ENCODE assay signal across 25 cellular contexts in genomic region chr6:99761701-99762100, GRCh38.
"Had no signal": no experiment of that assay in that cellular context is flagged by ENCODE, and none has a peak within 500 bp of the region (broad histone marks: within the 10 kb centered on the region; RNA-seq: fewer than 3 reads in every experiment).

No MANE protein-coding gene starts in this region.

- H3K36me3 ChIP-seq: cardiac muscle cell, colonic mucosa, esophagus squamous epithelium, neutrophil, upper lobe of right lung had no signal

- FAIRE-seq: endometrium, frontal cortex, small intestine had no signal

- H3K27me3 ChIP-seq: colonic mucosa, esophagus squamous epithelium, upper lobe of right lung had no signal

- DNase-seq: activated B cell treated with CpG ODN at 0.5 μM for 24 hours; activated CD4-positive, alpha-beta T cell treated with anti-CD3 and anti-CD28 coated beads for 36 hours; activated CD8-positive, alpha-beta memory T cell treated with anti-CD3 and anti-CD28 coated beads for 24 hours; activated effector memory CD4-positive, alpha-beta T cell treated with Interleukin-2 at 50 U/mL for 16 hours; activated naive CD4-positive, alpha-beta T cell treated with Interleukin-2 at 50 U/mL for 16 hours; cerebellar nuclear complex; colonic mucosa; effector CD8-positive, alpha-beta T cell; esophagus squamous epithelium; islet precursor cell; left ventricle myocardium superior; naive B cell; nephron progenitor cell; retina; small intestine; stimulated activated CD4-positive, alpha-beta T cell treated with anti-CD3 and anti-CD28 coated beads, Interleukin-4, amount 100 ng/mL, for 4 hours; stimulated activated CD8-positive, alpha-beta memory T cell treated with anti-CD3 and anti-CD28 coated beads, Interleukin-4, amount 100 ng/mL, for 48 hours; stimulated activated naive CD8-positive, alpha-beta T cell treated with anti-CD3 and anti-CD28 coated beads, Interleukin-15, amount 100 ng/mL, for 72 hours; T-helper 2 cell; upper lobe of right lung had no signal

- H3K27ac ChIP-seq: cardiac muscle cell, colonic mucosa, epithelial cell of prostate, esophagus squamous epithelium, neutrophil, upper lobe of right lung had no signal

- H3K4me1 ChIP-seq: colonic mucosa, esophagus squamous epithelium, upper lobe of right lung had no signal

- H3K9me3 ChIP-seq: colonic mucosa, esophagus squamous epithelium, neutrophil, upper lobe of right lung had no signal

- H3K4me3 ChIP-seq: cardiac muscle cell, colonic mucosa, esophagus squamous epithelium, upper lobe of right lung had no signal
